1 cellular context compared by ENCODE assay signal in genomic region chr10:28385748-28386507, GRCh38.
TF ChIP-seq lines count a peak whose summit lies in the region.

No MANE protein-coding gene starts in this region.

TF ChIP-seq in HEK293, 187 proteins besides CTCF, POLR2A, EP300 and RAD21 (continued from another document):
- TF ChIP-seq ZNF398 (tag by site-specific recombination; IDR thresholded peaks at IDR 0.05) (no peak), ZNF707 (tag by site-specific recombination; IDR thresholded peaks at IDR 0.05) (no peak), ZIC2 (tag by site-specific recombination; IDR thresholded peaks at IDR 0.05) (no peak), INSM2 (tag by site-specific recombination; IDR thresholded peaks at IDR 0.05) (no peak)
